ENCODE assay signal across 1 cellular context in genomic region chr15:67882487-67883227, GRCh38.
TF ChIP-seq lines count a peak whose summit lies in the region.

No MANE protein-coding gene starts in this region.

TF ChIP-seq in K562, 482 proteins besides CTCF, POLR2A, EP300 and RAD21 (continued from another document and continues in another):
- TF ChIP-seq HMGXB4 (CRISPR knock-in tag; IDR thresholded peaks at IDR 0.05) (no peak), SMAD4 (CRISPR knock-in tag; conservative IDR thresholded peaks at IDR 0.05) (peak; percentile 43; the same call in 1 of the 2 replicates), MYC (IDR thresholded peaks at IDR 0.05; ENCODE audit: low read depth, low read length) (no peak), MYC (CRISPR knock-in tag; IDR thresholded peaks at IDR 0.05; ENCODE audit: borderline replicate concordance, low read depth) (no peak), TRIM28 (IDR thresholded peaks at IDR 0.05) (peak; percentile 65; the same call in 1 of the 2 replicates), ILK (tag; IDR thresholded peaks at IDR 0.05; ENCODE audit: borderline replicate concordance, low read depth) (no peak), JUNB (CRISPR knock-in tag; conservative IDR thresholded peaks at IDR 0.05) (no peak), BACH1 (tag; IDR thresholded peaks at IDR 0.05) (0 out of 2 replicates have a peak, but pooled peaks have one; percentile 80), PCBP2 (IDR thresholded peaks at IDR 0.05; ENCODE audit: low read depth, low read length, poor library complexity, severe bottlenecking) (no peak), ELF1 (tag; IDR thresholded peaks at IDR 0.05) (no peak), NFIC (IDR thresholded peaks at IDR 0.05) (peak; percentile 78), ZKSCAN1 (IDR thresholded peaks at IDR 0.05; ENCODE audit: low read depth, low read length) (no peak), SETDB1 (IDR thresholded peaks at IDR 0.05; ENCODE audit: low read length) (no peak), SMAD2 (IDR thresholded peaks at IDR 0.05; ENCODE audit: low read depth, low read length) (no peak), ZNF76 (CRISPR knock-in tag; IDR thresholded peaks at IDR 0.05; ENCODE audit: borderline replicate concordance) (no peak), DACH1 (IDR thresholded peaks at IDR 0.05; ENCODE audit: partially characterized antibody) (peak; percentile 72), ZNF12 (CRISPR knock-in tag; IDR thresholded peaks at IDR 0.05) (no peak), PHB (CRISPR knock-in tag; IDR thresholded peaks at IDR 0.05) (no peak), ZMIZ1 (IDR thresholded peaks at IDR 0.05; ENCODE audit: low read depth in 2 of 2, low read length in 2 of 2) (peak in 1 of 2 experiments; percentile 59; a peak in 1 of 4 replicates), ILF3 (IDR thresholded peaks at IDR 0.05; ENCODE audit: borderline replicate concordance) (no peak), HNRNPL (IDR thresholded peaks at IDR 0.05; ENCODE audit: low read depth, low read length) (no peak), MTA1 (IDR thresholded peaks at IDR 0.05; ENCODE audit: borderline replicate concordance) (peak; percentile 22; the same call in 1 of the 2 replicates), CBX2 (IDR thresholded peaks at IDR 0.05; ENCODE audit: insufficient read depth, low read length, poor library complexity, severe bottlenecking) (no peak), ZNF583 (CRISPR knock-in tag; IDR thresholded peaks at IDR 0.05) (no peak), PPARD (CRISPR knock-in tag; IDR thresholded peaks at IDR 0.05) (no peak), ZNF311 (CRISPR knock-in tag; IDR thresholded peaks at IDR 0.05) (0 out of 2 replicates have a peak, but pooled peaks have one; percentile 36), PYGO2 (tag; IDR thresholded peaks at IDR 0.05) (no peak), COPS2 (conservative IDR thresholded peaks at IDR 0.05) (no peak), NFATC3 (IDR thresholded peaks at IDR 0.05) (no peak), PRMT5 (CRISPR knock-in tag; IDR thresholded peaks at IDR 0.05) (no peak), RBM39 (optimal IDR thresholded peaks at IDR 0.05; ENCODE audit: low read depth, low read length) (no peak), THAP7 (CRISPR knock-in tag; IDR thresholded peaks at IDR 0.05) (no peak), HES1 (IDR thresholded peaks at IDR 0.05; ENCODE audit: low read depth) (no peak), PRDM10 (IDR thresholded peaks at IDR 0.05; ENCODE audit: partially characterized antibody) (peak; percentile 54), FOSL1 (tag; conservative IDR thresholded peaks at IDR 0.05) (peak; percentile 18; the same call in 1 of the 2 replicates), ZNF668 (CRISPR knock-in tag; IDR thresholded peaks at IDR 0.05) (no peak), NCOA1 (IDR thresholded peaks at IDR 0.05; ENCODE audit: low read depth) (0 out of 2 replicates have a peak, but pooled peaks have one; percentile 48), MAFF (IDR thresholded peaks at IDR 0.05; ENCODE audit: low read length) (peak; percentile 91), SMARCE1 (IDR thresholded peaks at IDR 0.05) (peak; percentile 86)
- TF ChIP-seq, protein P1, sequence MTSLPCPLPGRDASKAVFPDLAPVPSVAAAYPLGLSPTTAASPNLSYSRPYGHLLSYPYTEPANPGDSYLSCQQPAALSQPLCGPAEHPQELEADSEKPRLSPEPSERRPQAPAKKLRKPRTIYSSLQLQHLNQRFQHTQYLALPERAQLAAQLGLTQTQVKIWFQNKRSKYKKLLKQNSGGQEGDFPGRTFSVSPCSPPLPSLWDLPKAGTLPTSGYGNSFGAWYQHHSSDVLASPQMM (CRISPR knock-in tag; IDR thresholded peaks at IDR 0.05), result no peak
- TF ChIP-seq, protein P2, sequence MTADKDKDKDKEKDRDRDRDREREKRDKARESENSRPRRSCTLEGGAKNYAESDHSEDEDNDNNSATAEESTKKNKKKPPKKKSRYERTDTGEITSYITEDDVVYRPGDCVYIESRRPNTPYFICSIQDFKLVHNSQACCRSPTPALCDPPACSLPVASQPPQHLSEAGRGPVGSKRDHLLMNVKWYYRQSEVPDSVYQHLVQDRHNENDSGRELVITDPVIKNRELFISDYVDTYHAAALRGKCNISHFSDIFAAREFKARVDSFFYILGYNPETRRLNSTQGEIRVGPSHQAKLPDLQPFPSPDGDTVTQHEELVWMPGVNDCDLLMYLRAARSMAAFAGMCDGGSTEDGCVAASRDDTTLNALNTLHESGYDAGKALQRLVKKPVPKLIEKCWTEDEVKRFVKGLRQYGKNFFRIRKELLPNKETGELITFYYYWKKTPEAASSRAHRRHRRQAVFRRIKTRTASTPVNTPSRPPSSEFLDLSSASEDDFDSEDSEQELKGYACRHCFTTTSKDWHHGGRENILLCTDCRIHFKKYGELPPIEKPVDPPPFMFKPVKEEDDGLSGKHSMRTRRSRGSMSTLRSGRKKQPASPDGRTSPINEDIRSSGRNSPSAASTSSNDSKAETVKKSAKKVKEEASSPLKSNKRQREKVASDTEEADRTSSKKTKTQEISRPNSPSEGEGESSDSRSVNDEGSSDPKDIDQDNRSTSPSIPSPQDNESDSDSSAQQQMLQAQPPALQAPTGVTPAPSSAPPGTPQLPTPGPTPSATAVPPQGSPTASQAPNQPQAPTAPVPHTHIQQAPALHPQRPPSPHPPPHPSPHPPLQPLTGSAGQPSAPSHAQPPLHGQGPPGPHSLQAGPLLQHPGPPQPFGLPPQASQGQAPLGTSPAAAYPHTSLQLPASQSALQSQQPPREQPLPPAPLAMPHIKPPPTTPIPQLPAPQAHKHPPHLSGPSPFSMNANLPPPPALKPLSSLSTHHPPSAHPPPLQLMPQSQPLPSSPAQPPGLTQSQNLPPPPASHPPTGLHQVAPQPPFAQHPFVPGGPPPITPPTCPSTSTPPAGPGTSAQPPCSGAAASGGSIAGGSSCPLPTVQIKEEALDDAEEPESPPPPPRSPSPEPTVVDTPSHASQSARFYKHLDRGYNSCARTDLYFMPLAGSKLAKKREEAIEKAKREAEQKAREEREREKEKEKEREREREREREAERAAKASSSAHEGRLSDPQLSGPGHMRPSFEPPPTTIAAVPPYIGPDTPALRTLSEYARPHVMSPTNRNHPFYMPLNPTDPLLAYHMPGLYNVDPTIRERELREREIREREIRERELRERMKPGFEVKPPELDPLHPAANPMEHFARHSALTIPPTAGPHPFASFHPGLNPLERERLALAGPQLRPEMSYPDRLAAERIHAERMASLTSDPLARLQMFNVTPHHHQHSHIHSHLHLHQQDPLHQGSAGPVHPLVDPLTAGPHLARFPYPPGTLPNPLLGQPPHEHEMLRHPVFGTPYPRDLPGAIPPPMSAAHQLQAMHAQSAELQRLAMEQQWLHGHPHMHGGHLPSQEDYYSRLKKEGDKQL (CRISPR knock-in tag; IDR thresholded peaks at IDR 0.05; ENCODE audit: borderline replicate concordance), result no peak
- TF ChIP-seq, protein P3, sequence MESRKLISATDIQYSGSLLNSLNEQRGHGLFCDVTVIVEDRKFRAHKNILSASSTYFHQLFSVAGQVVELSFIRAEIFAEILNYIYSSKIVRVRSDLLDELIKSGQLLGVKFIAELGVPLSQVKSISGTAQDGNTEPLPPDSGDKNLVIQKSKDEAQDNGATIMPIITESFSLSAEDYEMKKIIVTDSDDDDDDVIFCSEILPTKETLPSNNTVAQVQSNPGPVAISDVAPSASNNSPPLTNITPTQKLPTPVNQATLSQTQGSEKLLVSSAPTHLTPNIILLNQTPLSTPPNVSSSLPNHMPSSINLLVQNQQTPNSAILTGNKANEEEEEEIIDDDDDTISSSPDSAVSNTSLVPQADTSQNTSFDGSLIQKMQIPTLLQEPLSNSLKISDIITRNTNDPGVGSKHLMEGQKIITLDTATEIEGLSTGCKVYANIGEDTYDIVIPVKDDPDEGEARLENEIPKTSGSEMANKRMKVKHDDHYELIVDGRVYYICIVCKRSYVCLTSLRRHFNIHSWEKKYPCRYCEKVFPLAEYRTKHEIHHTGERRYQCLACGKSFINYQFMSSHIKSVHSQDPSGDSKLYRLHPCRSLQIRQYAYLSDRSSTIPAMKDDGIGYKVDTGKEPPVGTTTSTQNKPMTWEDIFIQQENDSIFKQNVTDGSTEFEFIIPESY (CRISPR knock-in tag; IDR thresholded peaks at IDR 0.05), result no peak
